8 cellular contexts compared by ENCODE assay signal in genomic region chr2:181466661-181467576, GRCh38. TPM values are rescaled to one million over a fixed set of nuclear protein-coding genes. Genes with fewer than 3 reads are reported as not detected.
DNase-seq lines count a peak whose midpoint lies in the region; ATAC-seq and TF ChIP-seq lines count a peak whose summit lies in the region.

No MANE protein-coding gene starts in this region.

- ATAC-seq in GM19351 (IDR thresholded peaks at IDR 0.05; ENCODE audit: unreplicated experiment): peak; percentile 39
- peak; percentile 46 to 61 (median 60) for ATAC-seq in natural killer cell
- peak; percentile 38 for ATAC-seq in stimulated activated naive CD8-positive, alpha-beta T cell treated with anti-CD3 and anti-CD28 coated beads, Interleukin-15, Interleukin-2, amounts not matched to agents 100 U/mL and 50 U/mL, for 24 hours

- no peaks in the 10 kb centered on the region for H3K27me3 Mint-ChIP-seq in natural killer cell (ENCODE audit: low read depth in 2 of 2)

- peak; percentile 56 for DNase-seq in Ammon's horn (ENCODE audit: low spot score)
- DNase-seq in NCI-H446 (lab: John Stamatoyannopoulos, UW): peak; percentile 22 to 70
- peak; percentile 36 to 50 (median 47) for DNase-seq in activated CD8-positive, alpha-beta memory T cell treated with anti-CD3 and anti-CD28 coated beads for 48 hours (ENCODE audit: low read depth in 2 of 3, low spot score in 2 of 3)
- peak; percentile 72 for DNase-seq in epithelial cell of esophagus (ENCODE audit: low read depth)
- peak; percentile 70 for DNase-seq in natural killer cell
- peak; percentile 87 for DNase-seq in stimulated activated naive CD8-positive, alpha-beta T cell treated with anti-CD3 and anti-CD28 coated beads, Interleukin-15, Interleukin-2, amounts not matched to agents 100 U/mL and 50 U/mL, for 24 hours
- DNase-seq in DMS79 (lab: John Stamatoyannopoulos, UW): no peak

- TF ChIP-seq CTCF in epithelial cell of esophagus (IDR thresholded peaks at IDR 0.05; ENCODE audit: insufficient read depth, low read depth, low read length, missing control alignments) (peak; percentile 88), natural killer cell (IDR thresholded peaks at IDR 0.05) (peak; percentile 84)

- peak overlapping the region; percentile 79 to 84 for H3K27ac Mint-ChIP-seq in natural killer cell

- H3K4me1 Mint-ChIP-seq in natural killer cell: peaks cover 78 to 80% of the 10 kb centered on the region in 2 donors

- H3K4me3 Mint-ChIP-seq in natural killer cell: peak overlapping the region; percentile 43

- H3K4me3 ChIP-seq in epithelial cell of esophagus (ENCODE audit: low read length): no peak overlapping the region

- intact Hi-C loops in natural killer cell (cut with micrococcal nuclease): loop anchor here (2.0 to 5.0 kb wide), 2 partner anchors 36 to 390 kb away; no protein-coding TSS in a partner anchor

- H3K9me3 Mint-ChIP-seq in natural killer cell: no peaks in the 10 kb centered on the region

- no peaks in the 10 kb centered on the region for H3K36me3 Mint-ChIP-seq in natural killer cell

RNA-seq across cellular contexts. Expression of gene ITGA4, which starts 9.7 kb away (rescaled TPM):
- 100 to 1,000 TPM; 178 to 235 (median 189) TPM for total RNA-seq in natural killer cell
